ENCODE assay signal across 8 cellular contexts in the genomic region with DNA sequence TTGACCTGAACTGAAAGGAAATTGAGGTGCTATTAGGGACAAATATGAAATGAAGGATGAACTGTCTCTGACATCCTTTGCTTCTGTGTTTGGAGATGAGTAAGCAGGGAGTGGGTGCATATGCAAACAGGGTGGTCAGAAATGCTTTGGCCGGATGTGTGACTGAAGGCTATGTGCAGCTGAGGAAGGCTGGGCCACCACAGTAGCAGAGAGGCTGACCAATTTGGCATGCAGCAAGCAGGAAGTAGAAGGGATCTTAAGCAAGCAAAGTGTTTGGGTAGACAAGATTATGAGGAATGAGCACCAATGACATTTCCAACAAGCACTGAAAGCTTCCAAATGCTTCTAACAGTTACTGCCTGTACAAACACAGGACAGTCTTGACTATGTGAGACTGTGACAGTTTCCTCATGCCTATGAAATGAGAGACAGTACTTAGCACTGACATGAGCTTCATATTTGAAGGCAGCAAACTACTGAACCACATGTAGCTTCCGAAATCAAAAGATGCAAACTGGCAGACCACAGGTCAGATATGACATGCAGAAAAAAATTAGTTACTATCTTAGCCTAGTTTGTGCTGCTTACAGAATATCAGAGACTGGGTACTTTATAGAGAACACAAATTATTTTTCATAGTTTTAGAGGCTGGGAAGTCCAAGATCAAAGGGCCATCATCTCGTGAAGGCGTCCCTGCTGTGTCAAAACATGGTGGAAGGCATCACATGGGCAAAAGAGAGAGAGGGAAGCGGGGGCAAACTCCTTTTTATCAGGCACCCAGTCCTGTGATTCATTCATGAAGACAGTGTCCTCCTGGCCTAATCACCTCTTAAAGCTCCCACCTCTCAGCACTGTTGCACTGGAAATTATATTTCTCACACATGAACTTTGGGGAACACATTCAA. TPM values are rescaled to one million over a fixed set of nuclear protein-coding genes. Genes with fewer than 3 reads are reported as not detected.
DNase-seq lines count a peak whose midpoint lies in the region; ATAC-seq and TF ChIP-seq lines count a peak whose summit lies in the region.

No MANE protein-coding gene starts in this region.

- peak overlapping the region; percentile 80 for H3K9ac ChIP-seq in OCI-LY1 (ENCODE audit: low read length)

- H3K4me3 Mint-ChIP-seq in brain (peak overlapping the region; percentile 62 to 100 (median 89)), WTC11 (no peak overlapping the region)
- H3K4me3 Mint-ChIP-seq in naive thymus-derived CD4-positive, alpha-beta T cell: peak overlapping the region; percentile 49 to 99 (median 79)

- H4K20me1 ChIP-seq in OCI-LY1 (ENCODE audit: insufficient read depth, low read length): no peaks in the 10 kb centered on the region

- H3K27ac ChIP-seq in ACC112 (ENCODE audit: low read depth, low read length) (peak overlapping the region; percentile 59), OCI-LY1 (ENCODE audit: low read depth, low read length, poor library complexity, severe bottlenecking) (peak overlapping the region; percentile 93)
- H3K27ac ChIP-seq in naive thymus-derived CD4-positive, alpha-beta T cell (ENCODE audit: low read depth, low read length): peak overlapping the region; percentile 5

- no peaks in the 10 kb centered on the region for H3K9me3 Mint-ChIP-seq in brain
- peaks cover 0 to 3% (median 0%) of the 10 kb centered on the region in 11 donors for H3K9me3 Mint-ChIP-seq in naive thymus-derived CD4-positive, alpha-beta T cell
- no peaks in the 10 kb centered on the region for H3K9me3 Mint-ChIP-seq in WTC11

- peak in 1 of 9 donors; percentile 59 for DNase-seq in naive thymus-derived CD4-positive, alpha-beta T cell
- no peak for DNase-seq in NCI-H2029 (lab: John Stamatoyannopoulos, UW)
- no peak for DNase-seq in WTC11 (ENCODE audit: low spot score)

- peaks cover 5% of the 10 kb centered on the region; the same call in 1 of the 2 replicates for H3F3A ChIP-seq in OCI-LY1 (ENCODE audit: insufficient read depth, low read length)

- H3K4me1 ChIP-seq in ACC112 (ENCODE audit: control insufficient read depth, insufficient read depth, low read length, unreplicated experiment) (peaks cover 28% of the 10 kb centered on the region), OCI-LY1 (ENCODE audit: insufficient read depth, low read length, severe bottlenecking) (peaks cover 47% of the 10 kb centered on the region)
- peaks cover 20 to 42% of the 10 kb centered on the region in 2 donors for H3K4me1 ChIP-seq in naive thymus-derived CD4-positive, alpha-beta T cell (ENCODE audit: control insufficient read depth in 2 of 2, insufficient read depth in 2 of 2, low read length in 2 of 2)

- POLR2A ChIA-PET in naive thymus-derived CD4-positive, alpha-beta T cell (lab: Charles Lee): interaction anchor here (0.6 to 0.9 kb wide), 3 partner anchors 10 to 130 kb away, joined by 3 read pairs; a partner anchor contains a TSS
- POLR2A ChIA-PET in WTC11 (lab: Charles Lee): no interaction called here

- no peaks in the 10 kb centered on the region for H3K9me3 ChIP-seq in OCI-LY1 (ENCODE audit: low read length)
- H3K9me3 ChIP-seq in naive thymus-derived CD4-positive, alpha-beta T cell (ENCODE audit: control insufficient read depth in 2 of 3, low read length in 3 of 3): no peaks in the 10 kb centered on the region

- peaks cover 8% of the 10 kb centered on the region for H3K27me3 Mint-ChIP-seq in brain
- no peaks in the 10 kb centered on the region for H3K27me3 Mint-ChIP-seq in naive thymus-derived CD4-positive, alpha-beta T cell
- H3K27me3 Mint-ChIP-seq in WTC11 (ENCODE audit: low read depth): no peaks in the 10 kb centered on the region

- peak overlapping the region in 4 of 5 experiments; percentile 10 to 99 (median 58) for H3K27ac Mint-ChIP-seq in brain
- H3K27ac Mint-ChIP-seq in naive thymus-derived CD4-positive, alpha-beta T cell: peak overlapping the region; percentile 6 to 97 (median 90)
- no peak overlapping the region; the same call in 1 of the 2 replicates for H3K27ac Mint-ChIP-seq in WTC11

- peak overlapping the region; percentile 88 for H3K4me2 ChIP-seq in OCI-LY1 (ENCODE audit: low read length)

- peak overlapping the region; percentile 44 for H3K4me3 ChIP-seq in ACC112 (ENCODE audit: low read depth, low read length)
- H3K4me3 ChIP-seq in OCI-LY1 (ENCODE audit: low read depth, low read length, poor library complexity, severe bottlenecking): peak overlapping the region; percentile 82
- H3K4me3 ChIP-seq in naive thymus-derived CD4-positive, alpha-beta T cell (ENCODE audit: low read length): no peak overlapping the region

- H2AFZ ChIP-seq in ACC112 (ENCODE audit: low read length, unreplicated experiment): peak overlapping the region; percentile 5
- H2AFZ ChIP-seq in OCI-LY1 (ENCODE audit: low read length): no peak overlapping the region

- ATAC-seq in GM18511 (IDR thresholded peaks at IDR 0.05; ENCODE audit: unreplicated experiment) (peak; percentile 73), HG02884 (IDR thresholded peaks at IDR 0.05; ENCODE audit: unreplicated experiment) (peak; percentile 75), WTC11 (no peak)
- peak; percentile 11 for ATAC-seq in naive thymus-derived CD4-positive, alpha-beta T cell

- no peaks in the 10 kb centered on the region for H3K9me2 ChIP-seq in OCI-LY1 (ENCODE audit: low read depth, low read length)

- H3K4me1 Mint-ChIP-seq in brain: peaks cover 43% of the 10 kb centered on the region
- H3K4me1 Mint-ChIP-seq in naive thymus-derived CD4-positive, alpha-beta T cell: peaks cover 32 to 56% (median 53%) of the 10 kb centered on the region in 7 donors
- H3K4me1 Mint-ChIP-seq in WTC11: peaks cover 37% of the 10 kb centered on the region

- H3K36me3 ChIP-seq in ACC112 (ENCODE audit: insufficient read depth, low read length) (no peaks in the 10 kb centered on the region), OCI-LY1 (ENCODE audit: insufficient read depth, low read length) (peaks cover 43% of the 10 kb centered on the region)
- peaks cover 0 to 9% (median 0%) of the 10 kb centered on the region in 3 experiments for H3K36me3 ChIP-seq in naive thymus-derived CD4-positive, alpha-beta T cell (ENCODE audit: control insufficient read depth in 2 of 3, insufficient read depth in 3 of 3, low read length in 3 of 3)

- H3K79me2 ChIP-seq in ACC112 (ENCODE audit: control insufficient read depth, insufficient read depth, low read length, unreplicated experiment) (peaks cover 42% of the 10 kb centered on the region), OCI-LY1 (ENCODE audit: insufficient read depth, low read length) (peaks cover 39% of the 10 kb centered on the region)

- intact Hi-C loops in naive thymus-derived CD4-positive, alpha-beta T cell (cut with micrococcal nuclease): loop anchor here (5.0 to 10.0 kb wide), 4 partner anchors 36 to 1702 kb away; a partner anchor contains a TSS

- H3K36me3 Mint-ChIP-seq in brain: peaks cover 5% of the 10 kb centered on the region
- peaks cover 7 to 43% (median 18%) of the 10 kb centered on the region in 5 donors for H3K36me3 Mint-ChIP-seq in naive thymus-derived CD4-positive, alpha-beta T cell
- H3K36me3 Mint-ChIP-seq in WTC11: peaks cover 3% of the 10 kb centered on the region; the same call in 1 of the 2 replicates

- CTCF ChIA-PET in naive thymus-derived CD4-positive, alpha-beta T cell (lab: Charles Lee): no interaction called here
- CTCF ChIA-PET in WTC11 (lab: Charles Lee): no interaction called here

- TF ChIP-seq CTCF in OCI-LY1 (IDR thresholded peaks at IDR 0.05; ENCODE audit: low read length) (no peak), brain (conservative IDR thresholded peaks at IDR 0.05) (no peak), WTC11 (IDR thresholded peaks at IDR 0.05) (no peak)

- H3K27me3 ChIP-seq in ACC112 (ENCODE audit: insufficient read depth, low read length) (no peaks in the 10 kb centered on the region), OCI-LY1 (ENCODE audit: insufficient read depth, low read length) (no peaks in the 10 kb centered on the region)
- H3K27me3 ChIP-seq in naive thymus-derived CD4-positive, alpha-beta T cell (ENCODE audit: control insufficient read depth in 2 of 2, insufficient read depth in 2 of 2, low read length in 2 of 2): no peaks in the 10 kb centered on the region

TF ChIP-seq in WTC11, 78 proteins besides CTCF, POLR2A, EP300 and RAD21:
- TF ChIP-seq SP1 (CRISPR knock-in tag; conservative IDR thresholded peaks at IDR 0.05) (no peak), HMGA2 (CRISPR knock-in tag; IDR thresholded peaks at IDR 0.05) (no peak), FOXK1 (CRISPR knock-in tag; IDR thresholded peaks at IDR 0.05) (no peak), TEAD1 (CRISPR knock-in tag; IDR thresholded peaks at IDR 0.05) (no peak), ATF1 (CRISPR knock-in tag; IDR thresholded peaks at IDR 0.05) (no peak), GRHL2 (CRISPR knock-in tag; IDR thresholded peaks at IDR 0.05; ENCODE audit: insufficient replicate concordance, severe bottlenecking) (no peak), ZNF671 (CRISPR knock-in tag; IDR thresholded peaks at IDR 0.05) (no peak)
- TF ChIP-seq, protein P1, sequence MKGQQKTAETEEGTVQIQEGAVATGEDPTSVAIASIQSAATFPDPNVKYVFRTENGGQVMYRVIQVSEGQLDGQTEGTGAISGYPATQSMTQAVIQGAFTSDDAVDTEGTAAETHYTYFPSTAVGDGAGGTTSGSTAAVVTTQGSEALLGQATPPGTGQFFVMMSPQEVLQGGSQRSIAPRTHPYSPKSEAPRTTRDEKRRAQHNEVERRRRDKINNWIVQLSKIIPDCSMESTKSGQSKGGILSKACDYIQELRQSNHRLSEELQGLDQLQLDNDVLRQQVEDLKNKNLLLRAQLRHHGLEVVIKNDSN (CRISPR knock-in tag; IDR thresholded peaks at IDR 0.05): no peak
- TF ChIP-seq, protein P2, sequence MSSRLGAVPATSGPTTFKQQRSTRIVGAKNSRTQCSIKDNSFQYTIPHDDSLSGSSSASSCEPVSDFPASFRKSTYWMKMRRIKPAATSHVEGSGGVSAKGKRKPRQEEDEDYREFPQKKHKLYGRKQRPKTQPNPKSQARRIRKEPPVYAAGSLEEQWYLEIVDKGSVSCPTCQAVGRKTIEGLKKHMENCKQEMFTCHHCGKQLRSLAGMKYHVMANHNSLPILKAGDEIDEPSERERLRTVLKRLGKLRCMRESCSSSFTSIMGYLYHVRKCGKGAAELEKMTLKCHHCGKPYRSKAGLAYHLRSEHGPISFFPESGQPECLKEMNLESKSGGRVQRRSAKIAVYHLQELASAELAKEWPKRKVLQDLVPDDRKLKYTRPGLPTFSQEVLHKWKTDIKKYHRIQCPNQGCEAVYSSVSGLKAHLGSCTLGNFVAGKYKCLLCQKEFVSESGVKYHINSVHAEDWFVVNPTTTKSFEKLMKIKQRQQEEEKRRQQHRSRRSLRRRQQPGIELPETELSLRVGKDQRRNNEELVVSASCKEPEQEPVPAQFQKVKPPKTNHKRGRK (CRISPR knock-in tag; IDR thresholded peaks at IDR 0.05; ENCODE audit: borderline replicate concordance): no peak

RNA-seq across cellular contexts. Expression of a gene that starts 3.2 kb away (rescaled TPM):
- polyA plus RNA-seq in brain (ENCODE audit: insufficient read depth, low read depth, low replicate concordance): 111 TPM
- total RNA-seq in naive thymus-derived CD4-positive, alpha-beta T cell: 100 to 1,000 TPM; 172 to 612 (median 213) TPM
- polyA plus RNA-seq in naive thymus-derived CD4-positive, alpha-beta T cell: 100 to 1,000 TPM; 438 to 486 TPM
- total RNA-seq in WTC11 (2021): 148 to 169 TPM (median 149 TPM) in 3 replicates

Comparison
In these comparisons a context has a peak if more than half of its experiments do, and no peak if none do; other contexts are left out.
1. H3K27ac ChIP-seq: peak in every context shown above with its lines; median percentile 93 in OCI-LY1; 59 in ACC112; 5 in naive thymus-derived CD4-positive, alpha-beta T cell.